In genomic region chr1:162128693-162129356, GRCh38 we compare ENCODE assay signal across 26 cellular contexts. TPM values are rescaled to one million over a fixed set of nuclear protein-coding genes. Genes with fewer than 3 reads are reported as not detected.
"Had no signal": no experiment of that assay in that cellular context is flagged by ENCODE, and none has a peak within 500 bp of the region (broad histone marks: within the 10 kb centered on the region; RNA-seq: fewer than 3 reads in every experiment).

No MANE protein-coding gene starts in this region.

- H3K27me3 ChIP-seq: right atrium auricular region, transverse colon, upper lobe of right lung, uterus had no signal

- H3K4me3 Mint-ChIP-seq: dendritic cell treated with granulocyte-macrophage colony-stimulating factor and Interleukin-4, amounts not matched to agents 40 ng/mL and 50 ng/mL, for 4 days; endodermal cell; immature natural killer cell; memory B cell; natural killer cell treated with Interleukin-12 subunit alpha and Interleukin-12 subunit beta and Interleukin-15 and Interleukin-18, amount 100 ng/mL, for 72 hours; stimulated activated naive B cell treated with anti-CD40 and anti-IgM and Interleukin-4, amounts not matched to agents 10 μg/mL and 1 μg/mL and 100 μg/mL, for 72 hours; stimulated activated naive CD8-positive, alpha-beta T cell treated with anti-CD3 and anti-CD28 coated beads, Interleukin-15, Interleukin-2, amounts not matched to agents 100 ng/mL and 50 ng/mL, for 24 hours had no signal

- H3K9me3 ChIP-seq: prostate gland, right atrium auricular region, transverse colon, upper lobe of right lung, uterus had no signal

- H3K36me3 ChIP-seq: heart right ventricle, prostate gland, right atrium auricular region, spleen, transverse colon, upper lobe of right lung, uterus had no signal

- H3K4me1 Mint-ChIP-seq: immature natural killer cell; memory B cell; stimulated activated naive B cell treated with anti-CD40 and anti-IgM and Interleukin-4, amounts not matched to agents 10 μg/mL and 1 μg/mL and 100 μg/mL, for 72 hours had no signal

- ATAC-seq: esophagus mucosa; heart right ventricle; left lobe of liver; natural killer cell treated with Interleukin-12 subunit alpha and Interleukin-12 subunit beta and Interleukin-15 and Interleukin-18, amount 100 ng/mL, for 72 hours; stimulated activated naive B cell treated with anti-CD40 and anti-IgM and Interleukin-4, amounts not matched to agents 10 μg/mL and 1 μg/mL and 100 μg/mL, for 72 hours; upper lobe of right lung had no signal

- H3K27ac Mint-ChIP-seq: dendritic cell treated with granulocyte-macrophage colony-stimulating factor and Interleukin-4, amounts not matched to agents 40 ng/mL and 50 ng/mL, for 4 days; endodermal cell; immature natural killer cell; memory B cell; natural killer cell treated with Interleukin-12 subunit alpha and Interleukin-12 subunit beta and Interleukin-15 and Interleukin-18, amount 100 ng/mL, for 72 hours; stimulated activated naive B cell treated with anti-CD40 and anti-IgM and Interleukin-4, amounts not matched to agents 10 μg/mL and 1 μg/mL and 100 μg/mL, for 72 hours; stimulated activated naive CD8-positive, alpha-beta T cell treated with anti-CD3 and anti-CD28 coated beads, Interleukin-15, Interleukin-2, amounts not matched to agents 100 ng/mL and 50 ng/mL, for 24 hours had no signal

- DNase-seq: effector CD8-positive, alpha-beta T cell; endodermal cell; foreskin melanocyte; glutamatergic neuron; heart right ventricle; hippocampal formation; immature natural killer cell; nucleus accumbens; spleen; stimulated activated CD4-positive, alpha-beta T cell treated with anti-CD3 and anti-CD28 coated beads, Interleukin-2, amount 100 ng/mL, for 48 hours; stimulated activated naive B cell treated with anti-CD40 and anti-IgM and Interleukin-4, amounts not matched to agents 10 μg/mL and 1 μg/mL and 100 μg/mL, for 72 hours; transverse colon; upper lobe of right lung; uterus had no signal

- H3K27ac ChIP-seq: epithelial cell of prostate, heart right ventricle, prostate gland, right atrium auricular region, skin epidermis, spleen, transverse colon, upper lobe of right lung, uterus had no signal

- H3K9me3 Mint-ChIP-seq: dendritic cell treated with granulocyte-macrophage colony-stimulating factor and Interleukin-4, amounts not matched to agents 40 ng/mL and 50 ng/mL, for 4 days; immature natural killer cell; natural killer cell treated with Interleukin-12 subunit alpha and Interleukin-12 subunit beta and Interleukin-15 and Interleukin-18, amount 100 ng/mL, for 72 hours; stimulated activated naive CD8-positive, alpha-beta T cell treated with anti-CD3 and anti-CD28 coated beads, Interleukin-15, Interleukin-2, amounts not matched to agents 100 ng/mL and 50 ng/mL, for 24 hours had no signal

- H3K4me3 ChIP-seq: heart right ventricle, lung, prostate gland, right atrium auricular region, skin epidermis, spleen, transverse colon, upper lobe of right lung, uterus had no signal

- H3K4me1 ChIP-seq: prostate gland, spleen, upper lobe of right lung, uterus had no signal

- H3K36me3 Mint-ChIP-seq: immature natural killer cell; memory B cell; natural killer cell treated with Interleukin-12 subunit alpha and Interleukin-12 subunit beta and Interleukin-15 and Interleukin-18, amount 100 ng/mL, for 72 hours had no signal

RNA-seq across cellular contexts. Expression of gene NOS1AP, which starts 59.3 kb away (rescaled TPM):
- polyA plus RNA-seq: immature natural killer cell, keratinocyte had no signal
